Comparison of ENCODE assay signal across 1 cellular context in genomic region chr2:26396734-26397298, GRCh38.
TF ChIP-seq lines count a peak whose summit lies in the region.

No MANE protein-coding gene starts in this region.

TF ChIP-seq in K562, 482 proteins besides CTCF, POLR2A, EP300 and RAD21 (continues in another document):
- TF ChIP-seq ARID2 (IDR thresholded peaks at IDR 0.05), result no peak
- no peak for TF ChIP-seq ARID3B (CRISPR knock-in tag; IDR thresholded peaks at IDR 0.05; ENCODE audit: borderline replicate concordance)
- no peak for TF ChIP-seq MTA3 (IDR thresholded peaks at IDR 0.05; ENCODE audit: borderline replicate concordance)
- peak; percentile 94 for TF ChIP-seq SMARCE1 (IDR thresholded peaks at IDR 0.05)
- TF ChIP-seq ZFX (CRISPR knock-in tag; IDR thresholded peaks at IDR 0.05), result no peak
- TF ChIP-seq MNT (conservative IDR thresholded peaks at IDR 0.05), result 0 out of 4 replicates have a peak, but pooled peaks of 1 of the 2 experiments have one; percentile 33
- no peak for TF ChIP-seq STAG1 (CRISPR knock-in tag; IDR thresholded peaks at IDR 0.05; ENCODE audit: borderline replicate concordance)
- TF ChIP-seq CXXC5 (CRISPR knock-in tag; IDR thresholded peaks at IDR 0.05), result peak; percentile 53; the same call in 1 of the 2 replicates
- peak; percentile 44 to 46; a peak in 1 of 4 replicates for TF ChIP-seq TRIM24 (IDR thresholded peaks at IDR 0.05)
- 0 out of 4 replicates have a peak, but pooled peaks of 1 of the 2 experiments have one; percentile 26 for TF ChIP-seq MAZ (CRISPR knock-in tag; conservative IDR thresholded peaks at IDR 0.05 in 1 of 2, IDR thresholded peaks at IDR 0.05 in 1 of 2)
- TF ChIP-seq ZNF79 (CRISPR knock-in tag; IDR thresholded peaks at IDR 0.05; ENCODE audit: low read depth), result no peak
- no peak for TF ChIP-seq TCF15 (CRISPR knock-in tag; IDR thresholded peaks at IDR 0.05)
- peak; percentile 60; the same call in 1 of the 2 replicates for TF ChIP-seq CBFB (CRISPR knock-in tag; IDR thresholded peaks at IDR 0.05)
- peak; percentile 49; the same call in 1 of the 2 replicates for TF ChIP-seq NCOR1 (IDR thresholded peaks at IDR 0.05)
- TF ChIP-seq ZEB2 (IDR thresholded peaks at IDR 0.05), result peak; percentile 96
- TF ChIP-seq PRDM10 (IDR thresholded peaks at IDR 0.05; ENCODE audit: partially characterized antibody), result peak; percentile 44
- no peak for TF ChIP-seq MYC (IDR thresholded peaks at IDR 0.05; ENCODE audit: low read depth, low read length)
- TF ChIP-seq MYC (CRISPR knock-in tag; IDR thresholded peaks at IDR 0.05; ENCODE audit: borderline replicate concordance, low read depth), result no peak
- TF ChIP-seq CREB1 (IDR thresholded peaks at IDR 0.05), result peak; percentile 41; the same call in 1 of the 2 replicates
- no peak for TF ChIP-seq CREB1 (CRISPR knock-in tag; IDR thresholded peaks at IDR 0.05)
- peak in 1 of 3 experiments; percentile 22 for TF ChIP-seq YY1 (IDR thresholded peaks at IDR 0.05; ENCODE audit: borderline replicate concordance in 1 of 3, control insufficient read depth in 1 of 3, extremely low read depth in 1 of 3, insufficient read depth in 3 of 3, insufficient read length in 1 of 3, insufficient replicate concordance in 2 of 3, low read depth in 1 of 3, low read length in 2 of 3)
- no peak for TF ChIP-seq RBM17 (IDR thresholded peaks at IDR 0.05; ENCODE audit: borderline replicate concordance, low read depth, low read length)
- no peak for TF ChIP-seq TARDBP (IDR thresholded peaks at IDR 0.05)
- TF ChIP-seq E2F3 (CRISPR knock-in tag; IDR thresholded peaks at IDR 0.05), result no peak
- peak; percentile 72; the same call in 1 of the 2 replicates for TF ChIP-seq ESRRA (IDR thresholded peaks at IDR 0.05; ENCODE audit: borderline replicate concordance, low read depth)
- TF ChIP-seq KDM1A (IDR thresholded peaks at IDR 0.05), result peak; percentile 50 to 60; a peak in 2 of 4 replicates
- TF ChIP-seq ZNF384 (IDR thresholded peaks at IDR 0.05; ENCODE audit: low read depth, low read length), result peak; percentile 60; the same call in 1 of the 2 replicates
- TF ChIP-seq ARID3A (IDR thresholded peaks at IDR 0.05; ENCODE audit: borderline replicate concordance, low read depth, low read length), result no peak
- no peak for TF ChIP-seq ZNF436 (CRISPR knock-in tag; IDR thresholded peaks at IDR 0.05)
- no peak for TF ChIP-seq PRMT5 (CRISPR knock-in tag; IDR thresholded peaks at IDR 0.05)
- no peak for TF ChIP-seq SFPQ (IDR thresholded peaks at IDR 0.05; ENCODE audit: low read depth, low read length)
- no peak for TF ChIP-seq ZBED1 (IDR thresholded peaks at IDR 0.05)
- TF ChIP-seq XRCC5 (IDR thresholded peaks at IDR 0.05; ENCODE audit: low read depth, low read length), result no peak
- TF ChIP-seq ATF1 (CRISPR knock-in tag; IDR thresholded peaks at IDR 0.05), result no peak
- TF ChIP-seq ATF1 (tag; IDR thresholded peaks at IDR 0.05), result peak; percentile 56; the same call in 1 of the 2 replicates
- no peak for TF ChIP-seq ZNF395 (CRISPR knock-in tag; IDR thresholded peaks at IDR 0.05)
- no peak for TF ChIP-seq TCF7L2 (IDR thresholded peaks at IDR 0.05; ENCODE audit: low read depth, low read length)
- peak; percentile 30 for TF ChIP-seq TAF9B (IDR thresholded peaks at IDR 0.05; ENCODE audit: partially characterized antibody)
- peak; percentile 60 for TF ChIP-seq HDAC2 (IDR thresholded peaks at IDR 0.05)
- TF ChIP-seq MYNN (IDR thresholded peaks at IDR 0.05), result peak; percentile 58; the same call in 1 of the 2 replicates
- no peak for TF ChIP-seq MYNN (CRISPR knock-in tag; IDR thresholded peaks at IDR 0.05)
- TF ChIP-seq FOXJ3 (CRISPR knock-in tag; IDR thresholded peaks at IDR 0.05), result no peak
- TF ChIP-seq TCF3 (CRISPR knock-in tag; IDR thresholded peaks at IDR 0.05), result peak; percentile 60
- peak; percentile 93 for TF ChIP-seq CHD4 (IDR thresholded peaks at IDR 0.05; ENCODE audit: insufficient read depth, insufficient replicate concordance, low read depth, low read length, poor library complexity, severe bottlenecking)
- TF ChIP-seq SUPT5H (IDR thresholded peaks at IDR 0.05), result peak; percentile 46
- TF ChIP-seq NCOA1 (IDR thresholded peaks at IDR 0.05; ENCODE audit: low read depth), result peak; percentile 70; the same call in 1 of the 2 replicates
- no peak for TF ChIP-seq IRF1 (CRISPR knock-in tag; IDR thresholded peaks at IDR 0.05; ENCODE audit: borderline replicate concordance)
- no peak for TF ChIP-seq ZNF174 (CRISPR knock-in tag; IDR thresholded peaks at IDR 0.05)
- no peak for TF ChIP-seq NFE2L1 (tag; IDR thresholded peaks at IDR 0.05; ENCODE audit: borderline replicate concordance, low read depth)
- peak; percentile 58 to 75; a peak in 2 of 4 replicates for TF ChIP-seq RCOR1 (IDR thresholded peaks at IDR 0.05; ENCODE audit: borderline replicate concordance in 1 of 2, low read depth in 2 of 2, low read length in 2 of 2)
- TF ChIP-seq SP2 (IDR thresholded peaks at IDR 0.05; ENCODE audit: extremely low read depth, low read depth, low read length, poor library complexity, severe bottlenecking), result no peak
- peak; percentile 75 for TF ChIP-seq GTF2E2 (tag; IDR thresholded peaks at IDR 0.05)
- no peak for TF ChIP-seq AFF4 (CRISPR knock-in tag; IDR thresholded peaks at IDR 0.05)
